In genomic region chrX:19699151-19699550, GRCh38 we compare ENCODE assay signal across 14 cellular contexts.
DNase-seq lines count a peak whose midpoint lies in the region; ATAC-seq, FAIRE-seq and TF ChIP-seq lines count a peak whose summit lies in the region.
"Had no signal": no experiment of that assay in that cellular context is flagged by ENCODE, and none has a peak within 500 bp of the region (broad histone marks: within the 10 kb centered on the region; RNA-seq: fewer than 3 reads in every experiment).

No MANE protein-coding gene starts in this region.

- H3K9ac ChIP-seq in astrocyte (ENCODE audit: low read length) = no peak overlapping the region

- CTCF ChIA-PET in CD8-positive, alpha-beta T cell (lab: Charles Lee) = no interaction called here

- TF ChIP-seq POLR2A in gastroesophageal sphincter (IDR thresholded peaks at IDR 0.05) = no peak

- no peak for TF ChIP-seq EP300 in gastroesophageal sphincter (IDR thresholded peaks at IDR 0.05)

- H3K27me3 ChIP-seq in CD8-positive, alpha-beta T cell (ENCODE audit: insufficient read depth, low read length) = no peaks in the 10 kb centered on the region
- no peaks in the 10 kb centered on the region for H3K27me3 ChIP-seq in astrocyte (ENCODE audit: insufficient read depth, low read length)
- H3K27me3 ChIP-seq in gastroesophageal sphincter = no peaks in the 10 kb centered on the region
- H3K27me3 ChIP-seq in left lung = no peaks in the 10 kb centered on the region

- WGBS in gastroesophageal sphincter (ENCODE audit: low coverage in 1 of 2), 2 donors = 54 to 88% methylated on average over 3 to 4 of the region's 5 CpGs

- H2AFZ ChIP-seq in astrocyte (ENCODE audit: low read depth, low read length) = no peak overlapping the region
- H2AFZ ChIP-seq: GM23248 had no signal

- no peak for ATAC-seq in CD8-positive, alpha-beta T cell
- no peak for ATAC-seq in gastroesophageal sphincter
- no peak for ATAC-seq in left lung

- intact Hi-C loops in CD8-positive, alpha-beta T cell (cut with DNase I, micrococcal nuclease) = no loop called here
- intact Hi-C loops in left lung (cut with DNase I) = no loop called here

- no peak overlapping the region for H3K4me2 ChIP-seq in astrocyte (ENCODE audit: low read length)

- H3K9me3 Mint-ChIP-seq in activated naive CD8-positive, alpha-beta T cell (ENCODE audit: low read depth) = no peaks in the 10 kb centered on the region
- no peaks in the 10 kb centered on the region for H3K9me3 Mint-ChIP-seq in activated naive CD8-positive, alpha-beta T cell treated with anti-CD3 and anti-CD28 coated beads for 36 hours
- H3K9me3 Mint-ChIP-seq in CD8-positive, alpha-beta T cell = no peaks in the 10 kb centered on the region
- no peaks in the 10 kb centered on the region for H3K9me3 Mint-ChIP-seq in astrocyte (ENCODE audit: unreplicated experiment)

- FAIRE-seq in astrocyte (lab: Jason Lieb, UNC) = peak; percentile 73
- FAIRE-seq: H54, HTR-8/SVneo had no signal

- no peaks in the 10 kb centered on the region for H4K20me1 ChIP-seq in astrocyte (ENCODE audit: insufficient read depth, low read length)

- H3K36me3 ChIP-seq in CD8-positive, alpha-beta T cell (ENCODE audit: insufficient read depth, low read length) = no peaks in the 10 kb centered on the region
- H3K36me3 ChIP-seq in astrocyte (ENCODE audit: insufficient read depth, low read length) (no peaks in the 10 kb centered on the region), gastroesophageal sphincter (peaks cover 0 to 9% of the 10 kb centered on the region in 2 donors), left lung (peaks cover 0 to 12% of the 10 kb centered on the region in 2 donors)

- no peaks in the 10 kb centered on the region for H3K27me3 Mint-ChIP-seq in activated naive CD8-positive, alpha-beta T cell
- no peaks in the 10 kb centered on the region for H3K27me3 Mint-ChIP-seq in activated naive CD8-positive, alpha-beta T cell treated with anti-CD3 and anti-CD28 coated beads for 36 hours
- no peaks in the 10 kb centered on the region for H3K27me3 Mint-ChIP-seq in CD8-positive, alpha-beta T cell (ENCODE audit: low read depth)
- H3K27me3 Mint-ChIP-seq in astrocyte (ENCODE audit: low read depth, unreplicated experiment) = no peaks in the 10 kb centered on the region
- H3K27me3 Mint-ChIP-seq: B cell had no signal

- H3K27ac Mint-ChIP-seq in activated naive CD8-positive, alpha-beta T cell = peak overlapping the region; percentile 50
- no peak overlapping the region for H3K27ac Mint-ChIP-seq in activated naive CD8-positive, alpha-beta T cell treated with anti-CD3 and anti-CD28 coated beads for 36 hours
- peak overlapping the region; percentile 50 for H3K27ac Mint-ChIP-seq in CD8-positive, alpha-beta T cell
- no peak overlapping the region for H3K27ac Mint-ChIP-seq in astrocyte (ENCODE audit: unreplicated experiment)
- H3K27ac Mint-ChIP-seq: B cell had no signal

- H3K4me3 Mint-ChIP-seq in activated naive CD8-positive, alpha-beta T cell = no peak overlapping the region
- no peak overlapping the region for H3K4me3 Mint-ChIP-seq in activated naive CD8-positive, alpha-beta T cell treated with anti-CD3 and anti-CD28 coated beads for 36 hours
- H3K4me3 Mint-ChIP-seq in CD8-positive, alpha-beta T cell = no peak overlapping the region
- no peak overlapping the region for H3K4me3 Mint-ChIP-seq in astrocyte (ENCODE audit: unreplicated experiment)
- H3K4me3 Mint-ChIP-seq: B cell had no signal

- DNase-seq in activated naive CD8-positive, alpha-beta T cell treated with anti-CD3 and anti-CD28 coated beads for 36 hours = no peak
- DNase-seq in CD8-positive, alpha-beta T cell = no peak
- no peak for DNase-seq in astrocyte (ENCODE audit: low read depth)
- DNase-seq in left lung = no peak
- no peak for DNase-seq in NCI-H524 treated with DMSO at 0.1 percent for 48 hours (lab: John Stamatoyannopoulos, UW)
- DNase-seq: C1 segment of cervical spinal cord, Calu3, DMS 273 treated with DMSO at 0.1 percent for 48 hours, GM23248 had no signal

- TF ChIP-seq CTCF in CD8-positive, alpha-beta T cell (IDR thresholded peaks at IDR 0.05) = no peak
- TF ChIP-seq CTCF in astrocyte (IDR thresholded peaks at IDR 0.05; ENCODE audit: insufficient read depth, low read depth, low read length) = no peak
- TF ChIP-seq CTCF in gastroesophageal sphincter (IDR thresholded peaks at IDR 0.05) = no peak
- no peak for TF ChIP-seq CTCF in left lung (IDR thresholded peaks at IDR 0.05)

- no peak overlapping the region for H3K4me3 ChIP-seq in CD8-positive, alpha-beta T cell (ENCODE audit: low read depth, low read length)
- H3K4me3 ChIP-seq in astrocyte (ENCODE audit: insufficient read depth, low read depth, low read length) = no peak overlapping the region
- no peak overlapping the region for H3K4me3 ChIP-seq in gastroesophageal sphincter
- no peak overlapping the region for H3K4me3 ChIP-seq in left lung
- H3K4me3 ChIP-seq: GM23248 had no signal

- H3K9me3 ChIP-seq in CD8-positive, alpha-beta T cell (ENCODE audit: low read length) = no peaks in the 10 kb centered on the region
- H3K9me3 ChIP-seq in astrocyte (ENCODE audit: insufficient read depth, low read depth, low read length) (no peaks in the 10 kb centered on the region), gastroesophageal sphincter (no peaks in the 10 kb centered on the region), left lung (no peaks in the 10 kb centered on the region)

- H3K4me1 ChIP-seq in CD8-positive, alpha-beta T cell (ENCODE audit: insufficient read depth, low read length) = peaks cover 21% of the 10 kb centered on the region
- H3K4me1 ChIP-seq in astrocyte (ENCODE audit: insufficient read depth, low read length) (peaks cover 10% of the 10 kb centered on the region), gastroesophageal sphincter (peaks cover 0 to 7% (median 0%) of the 10 kb centered on the region in 3 donors), left lung (no peaks in the 10 kb centered on the region)

- POLR2A ChIA-PET in CD8-positive, alpha-beta T cell (lab: Charles Lee) = no interaction called here

- peaks cover 9% of the 10 kb centered on the region for H3K36me3 Mint-ChIP-seq in activated naive CD8-positive, alpha-beta T cell
- H3K36me3 Mint-ChIP-seq in activated naive CD8-positive, alpha-beta T cell treated with anti-CD3 and anti-CD28 coated beads for 36 hours = peaks cover 35% of the 10 kb centered on the region
- H3K36me3 Mint-ChIP-seq in CD8-positive, alpha-beta T cell = peaks cover 63% of the 10 kb centered on the region
- H3K36me3 Mint-ChIP-seq in astrocyte (ENCODE audit: low read depth, unreplicated experiment) = peaks cover 8% of the 10 kb centered on the region

- H3K27ac ChIP-seq in CD8-positive, alpha-beta T cell (ENCODE audit: low read depth, low read length) = no peak overlapping the region
- no peak overlapping the region for H3K27ac ChIP-seq in astrocyte (ENCODE audit: low read depth, low read length)
- H3K27ac ChIP-seq in gastroesophageal sphincter = no peak overlapping the region
- no peak overlapping the region for H3K27ac ChIP-seq in left lung

- no peaks in the 10 kb centered on the region for H3K79me2 ChIP-seq in astrocyte (ENCODE audit: insufficient read depth, low read length)

- H3K4me1 Mint-ChIP-seq in activated naive CD8-positive, alpha-beta T cell (ENCODE audit: low read depth) = peaks cover 52% of the 10 kb centered on the region
- H3K4me1 Mint-ChIP-seq in activated naive CD8-positive, alpha-beta T cell treated with anti-CD3 and anti-CD28 coated beads for 36 hours = peaks cover 41% of the 10 kb centered on the region
- H3K4me1 Mint-ChIP-seq in CD8-positive, alpha-beta T cell (ENCODE audit: low read depth) = peaks cover 55% of the 10 kb centered on the region
- peaks cover 5% of the 10 kb centered on the region for H3K4me1 Mint-ChIP-seq in astrocyte (ENCODE audit: low read depth, unreplicated experiment)

Comparison
In these comparisons a context has a peak if more than half of its experiments do, and no peak if none do; other contexts are left out.
1. H3K27ac Mint-ChIP-seq: peak in activated naive CD8-positive, alpha-beta T cell (single experiment) and CD8-positive, alpha-beta T cell (single experiment); none in activated naive CD8-positive, alpha-beta T cell treated with anti-CD3 and anti-CD28 coated beads for 36 hours (single experiment) and astrocyte (single experiment).